8 cellular contexts compared by ENCODE assay signal in the genomic region with DNA sequence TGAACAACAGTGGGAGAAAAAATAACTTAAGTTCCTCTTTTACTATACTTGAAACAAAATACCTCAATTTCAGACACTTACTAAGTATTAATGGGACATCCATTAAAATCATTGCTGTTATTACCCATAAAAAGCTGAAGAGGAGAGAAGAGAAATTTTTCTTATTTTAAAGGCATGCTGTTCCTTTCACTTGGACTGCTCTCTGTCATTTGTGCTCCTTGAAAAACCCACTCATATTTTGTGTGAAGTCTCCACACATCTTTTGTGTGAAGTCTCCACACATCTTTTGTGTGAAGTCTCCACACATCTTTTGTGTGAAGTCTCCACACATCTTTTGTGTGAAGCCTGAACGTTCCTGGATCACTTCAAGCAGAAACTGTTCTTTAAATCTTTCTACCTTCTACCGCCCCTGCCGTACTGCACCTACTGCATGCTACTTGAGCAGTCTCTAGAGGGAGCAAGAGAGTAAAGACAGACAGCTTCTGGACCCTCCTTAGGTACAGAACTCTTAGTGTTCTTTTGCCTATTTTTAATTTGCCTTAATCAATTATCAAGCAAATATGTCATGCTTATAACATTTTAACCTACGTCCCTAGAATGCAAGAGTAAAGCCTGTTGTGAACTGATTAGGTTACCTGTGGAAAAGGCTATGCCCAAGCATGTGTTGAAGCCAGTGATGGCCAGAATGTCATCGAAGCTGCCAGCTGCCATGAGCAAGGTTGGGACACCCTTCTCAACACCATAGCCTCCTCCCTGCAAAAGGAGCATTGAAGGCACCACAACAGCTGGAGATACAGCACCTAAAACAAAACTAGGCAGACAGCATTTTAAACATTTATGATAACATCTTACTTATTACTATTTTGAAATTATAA. TPM values are rescaled to one million over a fixed set of nuclear protein-coding genes. Genes with fewer than 3 reads are reported as not detected.
DNase-seq lines count a peak whose midpoint lies in the region; ATAC-seq and TF ChIP-seq lines count a peak whose summit lies in the region.

No MANE protein-coding gene starts in this region.

- no peaks in the 10 kb centered on the region for H3K27me3 ChIP-seq in BJ (ENCODE audit: control insufficient read depth, insufficient read depth, low read length)

- no peaks in the 10 kb centered on the region; the same call in 1 of the 2 replicates for H3K36me3 ChIP-seq in BJ (ENCODE audit: control insufficient read depth, insufficient read depth, low read length)

- DNase-seq in BJ (ENCODE audit: low read depth) (no peak), NCI-H226 (peak; percentile 20), foreskin melanocyte (peak; percentile 19), pons (ENCODE audit: low spot score) (peak; percentile 47), NCI-H187 (lab: John Stamatoyannopoulos, UW) (no peak)
- peak; percentile 25 for DNase-seq in activated CD8-positive, alpha-beta memory T cell treated with anti-CD3 and anti-CD28 coated beads, Interleukin-2, amount 50 U/mL, for 4 hours

- peak; percentile 92 for ATAC-seq in GM18508 (IDR thresholded peaks at IDR 0.05; ENCODE audit: insufficient read depth, unreplicated experiment)
- peak; percentile 93 for ATAC-seq in HG02852 (IDR thresholded peaks at IDR 0.05; ENCODE audit: unreplicated experiment)

- TF ChIP-seq CTCF in BJ (IDR thresholded peaks at IDR 0.05; ENCODE audit: insufficient read depth, low read depth, low read length), result peak; percentile 79

- CTCF ChIA-PET in BJ (lab: Yijun Ruan, JAX), result interaction anchor here (0.6 to 2.1 kb wide), 13 partner anchors 9 to 107 kb away, joined by 3 to 11 read pairs (median 5); no protein-coding TSS in a partner anchor

- no peak overlapping the region for H3K4me3 ChIP-seq in BJ (ENCODE audit: low read depth, low read length)

- POLR2A ChIA-PET in BJ (lab: Charles Lee), result no interaction called here

RNA-seq across cellular contexts. Expression of gene SLC9B1, which starts 27.1 kb away (rescaled TPM):
- polyA plus RNA-seq in BJ (2011; rRNA removed), result 0.07 and 0.25 TPM in 2 replicates
- polyA minus RNA-seq in BJ (2011; rRNA and poly(A)+ RNA removed), result 0.24 TPM in 1 of 2 replicates, not detected in the other

RNA-seq across cellular contexts. Expression of gene SLC9B2, which starts 29.9 kb away (rescaled TPM):
- polyA plus RNA-seq in BJ (2011; rRNA removed), result 12.6 and 15.9 TPM in 2 replicates
- 5.6 and 6.4 TPM in 2 replicates for polyA minus RNA-seq in BJ (2011; rRNA and poly(A)+ RNA removed)

RNA-seq across cellular contexts. Expression of gene BDH2, which starts 53.0 kb away (rescaled TPM):
- polyA plus RNA-seq in BJ (2011; rRNA removed), result 41.6 and 67.5 TPM in 2 replicates
- polyA minus RNA-seq in BJ (2011; rRNA and poly(A)+ RNA removed), result 6.5 and 8.0 TPM in 2 replicates

Comparison
In these comparisons a context has a peak if more than half of its experiments do, and no peak if none do; other contexts are left out.
1. DNase-seq: peak in NCI-H226 (single experiment), activated CD8-positive, alpha-beta memory T cell treated with anti-CD3 and anti-CD28 coated beads, Interleukin-2, amount 50 U/mL, for 4 hours (single experiment), foreskin melanocyte (single experiment) and pons (single experiment); none in BJ (single experiment) and NCI-H187 (0 of 2).